Comparison of ENCODE assay signal across 7 cellular contexts in the genomic region with DNA sequence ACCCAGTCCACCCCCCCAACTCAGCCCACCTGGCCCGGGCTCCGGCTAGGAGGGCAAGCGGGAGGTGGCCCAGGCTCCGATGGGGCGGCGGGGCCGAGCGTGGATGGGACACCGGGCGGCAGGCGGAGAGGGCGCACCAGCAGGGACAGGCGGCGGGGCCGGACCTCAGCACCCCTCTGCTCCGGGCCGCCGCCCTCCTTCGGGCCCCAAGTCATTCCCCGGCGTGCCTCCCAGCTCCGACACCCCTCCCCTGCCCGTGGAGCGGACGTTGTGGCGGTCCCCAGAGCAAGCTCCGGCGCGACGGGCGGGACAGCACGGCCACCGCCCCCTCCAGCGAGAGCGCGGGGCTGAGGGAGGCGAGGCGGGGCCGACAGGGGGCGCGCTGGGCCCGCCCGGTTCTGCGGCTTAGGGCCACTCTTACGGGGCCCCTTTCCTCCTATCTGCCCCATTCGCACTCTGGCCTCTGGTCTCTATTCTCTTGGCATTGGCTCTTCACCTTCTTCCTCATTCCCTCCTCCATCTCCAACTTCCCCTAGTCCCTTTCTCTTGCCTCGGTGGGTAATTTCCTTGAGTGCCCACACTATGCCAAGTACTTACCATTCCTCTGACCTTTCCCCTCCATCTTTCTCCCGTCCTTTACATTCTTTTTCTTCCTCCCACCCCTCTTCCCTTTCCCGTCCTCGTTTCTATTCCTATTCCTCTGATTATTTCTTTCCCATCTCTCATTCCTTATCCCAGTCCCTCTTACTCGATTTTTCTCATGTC. TPM values are rescaled to one million over a fixed set of nuclear protein-coding genes. Genes with fewer than 3 reads are reported as not detected.
DNase-seq lines count a peak whose midpoint lies in the region; ATAC-seq and TF ChIP-seq lines count a peak whose summit lies in the region.

No MANE protein-coding gene starts in this region.

- H3K4me3 Mint-ChIP-seq in naive B cell = peak overlapping the region; percentile 33 to 84 (median 74)

- peaks cover 0 to 9% (median 0%) of the 10 kb centered on the region in 7 donors for H3K9me3 Mint-ChIP-seq in naive B cell

- H3K4me3 ChIP-seq in subcutaneous abdominal adipose tissue (ENCODE audit: low read depth in 1 of 5, low read length in 5 of 5) = peak overlapping the region in 4 of 5 donors; percentile 39 to 65 (median 56)

- peak overlapping the region in 2 of 6 donors; percentile 36 to 47 for H3K27ac Mint-ChIP-seq in naive B cell

- peaks cover 41 to 50% (median 48%) of the 10 kb centered on the region in 3 donors for H3K27me3 Mint-ChIP-seq in naive B cell

- peaks cover 21 to 47% (median 28%) of the 10 kb centered on the region in 5 donors for H3K27me3 ChIP-seq in subcutaneous abdominal adipose tissue (ENCODE audit: control insufficient read depth in 5 of 5, insufficient read depth in 4 of 5, low read length in 5 of 5)

- H3K9ac ChIP-seq in subcutaneous abdominal adipose tissue (ENCODE audit: low read length in 5 of 5) = no peak overlapping the region

- H3K4me1 Mint-ChIP-seq in naive B cell = peaks cover 15 to 20% (median 19%) of the 10 kb centered on the region in 3 donors

- no peaks in the 10 kb centered on the region for H3K36me3 Mint-ChIP-seq in naive B cell

- no peaks in the 10 kb centered on the region for H3K9me3 ChIP-seq in subcutaneous abdominal adipose tissue (ENCODE audit: control insufficient read depth in 5 of 5, low read length in 5 of 5)

- DNase-seq in activated CD4-positive, alpha-beta T cell treated with anti-CD3 and anti-CD28 coated beads, Interleukin-2, amount 50 U/mL, for 1 hour = peak; percentile 60
- peak; percentile 45 for DNase-seq in effector CD4-positive, alpha-beta T cell
- DNase-seq in naive B cell (peak; percentile 56), AML-193 (lab: John Stamatoyannopoulos, UW) (no peak)

- no peaks in the 10 kb centered on the region for H3K36me3 ChIP-seq in subcutaneous abdominal adipose tissue (ENCODE audit: control insufficient read depth in 5 of 5, insufficient read depth in 5 of 5, low read length in 5 of 5)

- H3K4me1 ChIP-seq in subcutaneous abdominal adipose tissue (ENCODE audit: control insufficient read depth in 5 of 5, insufficient read depth in 5 of 5, low read length in 5 of 5) = peaks cover 0 to 19% (median 17%) of the 10 kb centered on the region in 5 donors

- peak; percentile 62 for TF ChIP-seq CTCF in LNCAP (IDR thresholded peaks at IDR 0.05)

- ATAC-seq in GM18907 (IDR thresholded peaks at IDR 0.05; ENCODE audit: unreplicated experiment) = peak; percentile 42
- peak; percentile 76 to 78 for ATAC-seq in naive B cell (ENCODE audit: low read depth in 2 of 2)

- no peak overlapping the region for H3K27ac ChIP-seq in subcutaneous abdominal adipose tissue (ENCODE audit: low read depth, low read length)

RNA-seq across cellular contexts. Expression of gene GBX1, which starts 0.7 kb away (rescaled TPM):
- not detected for polyA plus RNA-seq in naive B cell (ENCODE audit: low read depth in 6 of 6)

RNA-seq across cellular contexts. Expression of gene ASB10, which starts 18.8 kb away (rescaled TPM):
- not detected for polyA plus RNA-seq in naive B cell (ENCODE audit: low read depth in 6 of 6)

RNA-seq across cellular contexts. Expression of gene H2BK1, which starts 42.1 kb away (rescaled TPM):
- not detected for polyA plus RNA-seq in naive B cell (ENCODE audit: low read depth in 6 of 6)

RNA-seq across cellular contexts. Expression of gene ABCF2, which starts 58.8 kb away (rescaled TPM):
- 10 to 100 TPM; 23.0 to 32.6 (median 25.4) TPM for polyA plus RNA-seq in naive B cell (ENCODE audit: low read depth in 6 of 6)

Comparison
In these comparisons a context has a peak if more than half of its experiments do, and no peak if none do; other contexts are left out.
1. DNase-seq: peak in activated CD4-positive, alpha-beta T cell treated with anti-CD3 and anti-CD28 coated beads, Interleukin-2, amount 50 U/mL, for 1 hour (single experiment), effector CD4-positive, alpha-beta T cell (single experiment) and naive B cell (single experiment); none in AML-193 (0 of 2).